ENCODE assay signal across 1 cellular context in genomic region chr11:90851196-90851595, GRCh38.
A peak's percentile ranks its signal among the peaks of the same experiment; 100 is the strongest.
TF ChIP-seq lines count a peak whose summit lies in the region.

No MANE protein-coding gene starts in this region.

TF ChIP-seq in K562, 482 proteins besides CTCF, POLR2A, EP300 and RAD21 (continued from another document):
- TF ChIP-seq ZNF512 (tag; IDR thresholded peaks at IDR 0.05) (no peak), MAFG (tag; conservative IDR thresholded peaks at IDR 0.05) (peak; percentile 92), DACH1 (IDR thresholded peaks at IDR 0.05; ENCODE audit: partially characterized antibody) (no peak), ZNF347 (CRISPR knock-in tag; IDR thresholded peaks at IDR 0.05; ENCODE audit: low read depth) (no peak), SETDB1 (IDR thresholded peaks at IDR 0.05; ENCODE audit: low read length) (no peak), ARHGAP35 (IDR thresholded peaks at IDR 0.05; ENCODE audit: partially characterized antibody) (no peak), SMAD4 (CRISPR knock-in tag; conservative IDR thresholded peaks at IDR 0.05) (no peak), CHD7 (IDR thresholded peaks at IDR 0.05; ENCODE audit: low read depth, low read length) (no peak), NFE2 (IDR thresholded peaks at IDR 0.05; ENCODE audit: low read depth) (no peak), RFX7 (CRISPR knock-in tag; IDR thresholded peaks at IDR 0.05) (no peak), SMAD3 (CRISPR knock-in tag; conservative IDR thresholded peaks at IDR 0.05) (no peak), ZNF316 (IDR thresholded peaks at IDR 0.05) (peak; percentile 95), DDX20 (tag; IDR thresholded peaks at IDR 0.05; ENCODE audit: low read depth) (no peak), KAT8 (IDR thresholded peaks at IDR 0.05; ENCODE audit: low read depth) (no peak), TAF9B (IDR thresholded peaks at IDR 0.05; ENCODE audit: partially characterized antibody) (no peak), TFAP4 (CRISPR knock-in tag; IDR thresholded peaks at IDR 0.05; ENCODE audit: borderline replicate concordance) (no peak), HMGN3 (IDR thresholded peaks at IDR 0.05; ENCODE audit: borderline replicate concordance, extremely low read depth, insufficient read length, low read depth, low read length) (no peak), ZBTB26 (CRISPR knock-in tag; IDR thresholded peaks at IDR 0.05) (no peak), ZNF551 (CRISPR knock-in tag; IDR thresholded peaks at IDR 0.05) (no peak), C11orf30 (IDR thresholded peaks at IDR 0.05; ENCODE audit: low read depth) (peak; percentile 89), BRD9 (IDR thresholded peaks at IDR 0.05; ENCODE audit: low read depth, partially characterized antibody) (no peak), ATF2 (CRISPR knock-in tag; IDR thresholded peaks at IDR 0.05) (no peak), TCF7L2 (IDR thresholded peaks at IDR 0.05; ENCODE audit: low read depth, low read length) (no peak), ZNF121 (CRISPR knock-in tag; conservative IDR thresholded peaks at IDR 0.05) (no peak), ZNF133 (CRISPR knock-in tag; IDR thresholded peaks at IDR 0.05) (no peak), POLR3G (IDR thresholded peaks at IDR 0.05; ENCODE audit: extremely low read depth, insufficient read length, insufficient replicate concordance) (no peak), BACH1 (tag; IDR thresholded peaks at IDR 0.05) (no peak), ZNF398 (CRISPR knock-in tag; IDR thresholded peaks at IDR 0.05) (no peak), PBX2 (CRISPR knock-in tag; IDR thresholded peaks at IDR 0.05; ENCODE audit: low read depth) (no peak), PBX2 (tag; conservative IDR thresholded peaks at IDR 0.05; ENCODE audit: low read depth) (no peak), SIN3B (IDR thresholded peaks at IDR 0.05; ENCODE audit: low read depth) (no peak), SP1 (CRISPR knock-in tag; IDR thresholded peaks at IDR 0.05) (no peak)
